In the genomic region with DNA sequence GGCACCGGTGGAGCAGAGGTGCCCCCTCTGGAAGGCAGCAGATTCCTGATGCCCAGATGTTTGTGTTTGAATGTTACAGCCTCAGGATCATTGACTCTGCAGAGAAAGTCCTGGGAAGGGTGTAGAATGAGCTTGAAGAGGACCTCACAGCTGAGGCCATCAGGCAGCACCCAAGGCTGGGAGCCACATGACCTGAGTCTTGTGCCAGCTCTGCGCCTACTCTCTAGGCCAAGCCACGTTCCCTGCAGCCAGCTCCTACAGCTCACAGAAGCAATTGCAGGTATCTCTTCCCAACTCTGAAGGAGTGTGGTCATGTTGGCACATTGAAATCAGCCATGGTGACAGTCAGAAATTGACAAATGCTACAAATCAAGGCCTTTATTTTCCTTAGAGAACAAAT, we compare ENCODE assay signal across 8 cellular contexts. TPM values are rescaled to one million over a fixed set of nuclear protein-coding genes. Genes with fewer than 3 reads are reported as not detected.
"Had no signal": no experiment of that assay in that cellular context is flagged by ENCODE, and none has a peak within 500 bp of the region (broad histone marks: within the 10 kb centered on the region; RNA-seq: fewer than 3 reads in every experiment).

No MANE protein-coding gene starts in this region.

- FAIRE-seq: H54, HTR-8/SVneo, K562 had no signal

- ATAC-seq: K562 had no signal

- H3K4me1 Mint-ChIP-seq: H9 had no signal

- H3K4me3 ChIP-seq: GM23248, K562 had no signal

- H3K9me3 Mint-ChIP-seq: H9 had no signal

- H3K27ac ChIP-seq: GM23248 had no signal

- DNase-seq: GM23248, GOT3, H9, IMR-90, KG1 had no signal

- H3K9ac ChIP-seq: GM23248 had no signal

- H3K4me3 Mint-ChIP-seq: H9 had no signal

RNA-seq across cellular contexts. Expression of gene GRHL3, which starts 36.3 kb away (rescaled TPM):
- total RNA-seq: GM23248, IMR-90, K562 had no signal
- polyA plus RNA-seq: GM23248, IMR-90 had no signal
